In genomic region chr12:79063258-79063657, GRCh38 we compare ENCODE assay signal across 29 cellular contexts.
DNase-seq lines count a peak whose midpoint lies in the region; ATAC-seq and TF ChIP-seq lines count a peak whose summit lies in the region.
"Had no signal": no experiment of that assay in that cellular context is flagged by ENCODE, and none has a peak within 500 bp of the region (broad histone marks: within the 10 kb centered on the region; RNA-seq: fewer than 3 reads in every experiment).

No MANE protein-coding gene starts in this region.

- intact Hi-C loops in psoas muscle (cut with DNase I), result no loop called here

- no peak overlapping the region for H3K23ac ChIP-seq in mesendoderm (ENCODE audit: low read length)

- no peak overlapping the region for H3K56ac ChIP-seq in mesendoderm (ENCODE audit: low read length)

- H3K27me3 ChIP-seq in mesendoderm (ENCODE audit: insufficient read depth, low read length, poor library complexity) (no peaks in the 10 kb centered on the region), psoas muscle (ENCODE audit: insufficient read depth in 3 of 3, low read length in 2 of 3) (no peaks in the 10 kb centered on the region)
- H3K27me3 ChIP-seq: gastroesophageal sphincter, vagina had no signal

- H2BK120ac ChIP-seq in mesendoderm (ENCODE audit: low read depth, low read length), result no peak overlapping the region

- H3K9ac ChIP-seq in SK-N-MC (ENCODE audit: insufficient read length), result no peak overlapping the region
- H3K9ac ChIP-seq in mesendoderm (ENCODE audit: low read length), result no peak overlapping the region

- H3K4ac ChIP-seq in mesendoderm (ENCODE audit: low read depth, low read length), result no peak overlapping the region

- ATAC-seq in HG02970 (IDR thresholded peaks at IDR 0.05; ENCODE audit: low FRiP score, unreplicated experiment), result no peak
- no peak for ATAC-seq in psoas muscle
- no peak for ATAC-seq in HG02678 (IDR thresholded peaks at IDR 0.05; ENCODE audit: unreplicated experiment)
- ATAC-seq: activated T-helper 17 cell treated with anti-CD3 and anti-CD28 coated beads, Interleukin-2, amount 50 U/mL, for 72 hours; esophagus mucosa; gastroesophageal sphincter; GM12878; stimulated activated naive B cell treated with anti-CD40 and anti-IgM and Interleukin-4, amounts not matched to agents 10 μg/mL and 1 μg/mL and 100 μg/mL, for 72 hours had no signal

- peak overlapping the region; percentile 57 for H3K27ac Mint-ChIP-seq in endothelial cell (ENCODE audit: unreplicated experiment)
- H3K27ac Mint-ChIP-seq: activated CD4-positive, alpha-beta memory T cell treated with anti-CD3 and anti-CD28 coated beads for 36 hours; activated naive CD8-positive, alpha-beta T cell; activated T-helper 17 cell treated with anti-CD3 and anti-CD28 coated beads, Interleukin-2, amount 50 U/mL, for 72 hours; stimulated activated naive B cell treated with anti-CD40 and anti-IgM and Interleukin-4, amounts not matched to agents 10 μg/mL and 1 μg/mL and 100 μg/mL, for 72 hours had no signal

- TF ChIP-seq CTCF in endothelial cell (IDR thresholded peaks at IDR 0.05; ENCODE audit: unreplicated experiment) (no peak), psoas muscle (IDR thresholded peaks at IDR 0.05) (no peak)

- no peak overlapping the region for H2BK15ac ChIP-seq in mesendoderm (replicated peaks; ENCODE audit: low read depth)

- no peaks in the 10 kb centered on the region for H3K9me3 ChIP-seq in SK-N-MC (ENCODE audit: low read depth, low read length)
- no peaks in the 10 kb centered on the region for H3K9me3 ChIP-seq in psoas muscle
- H3K9me3 ChIP-seq: gastroesophageal sphincter, vagina had no signal

- no peak overlapping the region for H4K5ac ChIP-seq in mesendoderm (ENCODE audit: low read length)

- no peaks in the 10 kb centered on the region for H3K79me2 ChIP-seq in mesendoderm (ENCODE audit: control insufficient read depth, insufficient read depth, low read length)

- H3K4me1 Mint-ChIP-seq in endothelial cell (ENCODE audit: unreplicated experiment), result peaks cover 11% of the 10 kb centered on the region
- H3K4me1 Mint-ChIP-seq: activated T-helper 17 cell treated with anti-CD3 and anti-CD28 coated beads, Interleukin-2, amount 50 U/mL, for 72 hours; stimulated activated naive B cell treated with anti-CD40 and anti-IgM and Interleukin-4, amounts not matched to agents 10 μg/mL and 1 μg/mL and 100 μg/mL, for 72 hours had no signal

- H3K36me3 ChIP-seq in SK-N-MC (ENCODE audit: insufficient read depth, low read length), result no peaks in the 10 kb centered on the region
- no peaks in the 10 kb centered on the region for H3K36me3 ChIP-seq in mesendoderm (ENCODE audit: control insufficient read depth, insufficient read depth, low read length)
- no peaks in the 10 kb centered on the region for H3K36me3 ChIP-seq in psoas muscle (ENCODE audit: insufficient read depth in 1 of 2, low read depth in 1 of 2)
- H3K36me3 ChIP-seq: gastroesophageal sphincter, vagina had no signal

- no peaks in the 10 kb centered on the region for H3K9me3 Mint-ChIP-seq in endothelial cell (ENCODE audit: unreplicated experiment)
- H3K9me3 Mint-ChIP-seq: stimulated activated naive B cell treated with anti-CD40 and anti-IgM and Interleukin-4, amounts not matched to agents 10 μg/mL and 1 μg/mL and 100 μg/mL, for 72 hours had no signal

- no peaks in the 10 kb centered on the region for H3K79me1 ChIP-seq in mesendoderm (ENCODE audit: low read length)

- peak overlapping the region; percentile 70 for H3K27ac ChIP-seq in SK-N-MC
- H3K27ac ChIP-seq in mesendoderm (ENCODE audit: low read depth, low read length), result no peak overlapping the region
- no peak overlapping the region for H3K27ac ChIP-seq in psoas muscle
- H3K27ac ChIP-seq: gastroesophageal sphincter, vagina had no signal

- H4K8ac ChIP-seq in mesendoderm (ENCODE audit: low read depth, low read length), result no peak overlapping the region

- no CpG with 5 or more reads among the region's 1 CpG for WGBS in mesendoderm (ENCODE audit: extremely low coverage, insufficient coverage, low lambda C conversion rate)
- WGBS in psoas muscle, 3 donors, result 3 to 14% (median 11%) methylated on average over 1 of the region's 1 CpG

- H3K4me2 ChIP-seq in mesendoderm (ENCODE audit: low read length), result no peak overlapping the region

- no peak overlapping the region for H3K18ac ChIP-seq in mesendoderm (ENCODE audit: low read length)

- H3K27me3 Mint-ChIP-seq in endothelial cell (ENCODE audit: unreplicated experiment), result no peaks in the 10 kb centered on the region
- H3K27me3 Mint-ChIP-seq: activated CD4-positive, alpha-beta memory T cell treated with anti-CD3 and anti-CD28 coated beads for 36 hours; activated naive CD8-positive, alpha-beta T cell; activated T-helper 17 cell treated with anti-CD3 and anti-CD28 coated beads, Interleukin-2, amount 50 U/mL, for 72 hours; stimulated activated naive B cell treated with anti-CD40 and anti-IgM and Interleukin-4, amounts not matched to agents 10 μg/mL and 1 μg/mL and 100 μg/mL, for 72 hours had no signal

- H2AK5ac ChIP-seq in mesendoderm (ENCODE audit: low read length), result no peak overlapping the region

- DNase-seq in EL (peak; percentile 9), SK-N-MC (ENCODE audit: low read depth, low spot score) (peak; percentile 82), endothelial cell (ENCODE audit: low spot score) (no peak), mesendoderm (peak; percentile 44), psoas muscle (no peak), midbrain (lab: John Stamatoyannopoulos, UW) (no peak)
- DNase-seq: activated CD4-positive, alpha-beta memory T cell treated with anti-CD3 and anti-CD28 coated beads for 36 hours; activated CD4-positive, CD25-positive, alpha-beta regulatory T cell; activated CD8-positive, alpha-beta memory T cell treated with anti-CD3 and anti-CD28 coated beads, Interleukin-2, amount 50 U/mL, for 48 hours; COR-L47; DMS79 treated with DMSO at 0.1 percent for 48 hours; effector CD4-positive, alpha-beta T cell; Karpas-422; kidney glomerular epithelial cell; NCI-H1048; NCI-H187 treated with DMSO at 0.1 percent for 48 hours; NCI-H69; stimulated activated CD4-positive, alpha-beta T cell treated with anti-CD3 and anti-CD28 coated beads, Interleukin-4, amount 100 ng/mL, for 1 hour; stimulated activated naive B cell treated with anti-CD40 and anti-IgM and Interleukin-4, amounts not matched to agents 10 μg/mL and 1 μg/mL and 100 μg/mL, for 72 hours; SW 1271 had no signal

- H3K4me3 ChIP-seq in SK-N-MC, result peak overlapping the region; percentile 6; the same call in 1 of the 2 replicates
- no peak overlapping the region for H3K4me3 ChIP-seq in mesendoderm (ENCODE audit: low read length)
- no peak overlapping the region for H3K4me3 ChIP-seq in psoas muscle
- H3K4me3 ChIP-seq: gastroesophageal sphincter, GM12878, lung, vagina had no signal

- H3K4me3 Mint-ChIP-seq in endothelial cell (ENCODE audit: unreplicated experiment), result no peak overlapping the region
- H3K4me3 Mint-ChIP-seq: activated CD4-positive, alpha-beta memory T cell treated with anti-CD3 and anti-CD28 coated beads for 36 hours; activated naive CD8-positive, alpha-beta T cell; activated T-helper 17 cell treated with anti-CD3 and anti-CD28 coated beads, Interleukin-2, amount 50 U/mL, for 72 hours; stimulated activated naive B cell treated with anti-CD40 and anti-IgM and Interleukin-4, amounts not matched to agents 10 μg/mL and 1 μg/mL and 100 μg/mL, for 72 hours had no signal

- no peak overlapping the region for H2BK5ac ChIP-seq in mesendoderm (ENCODE audit: low read length)

- H3K4me1 ChIP-seq in mesendoderm (ENCODE audit: control insufficient read depth, low read depth, low read length) (peaks cover 4% of the 10 kb centered on the region), psoas muscle (no peaks in the 10 kb centered on the region)
- H3K4me1 ChIP-seq: gastroesophageal sphincter, vagina had no signal

- no peaks in the 10 kb centered on the region for H3K36me3 Mint-ChIP-seq in endothelial cell (ENCODE audit: low read depth, unreplicated experiment)
- H3K36me3 Mint-ChIP-seq: activated CD4-positive, alpha-beta memory T cell treated with anti-CD3 and anti-CD28 coated beads for 36 hours; activated naive CD8-positive, alpha-beta T cell; stimulated activated naive B cell treated with anti-CD40 and anti-IgM and Interleukin-4, amounts not matched to agents 10 μg/mL and 1 μg/mL and 100 μg/mL, for 72 hours had no signal

Comparison
In these comparisons a context has a peak if more than half of its experiments do, and no peak if none do; other contexts are left out.
1. DNase-seq: peak in EL (single experiment), SK-N-MC (single experiment) and mesendoderm (single experiment); none in endothelial cell (single experiment), psoas muscle (0 of 2) and midbrain (single experiment).